31 cellular contexts compared by ENCODE assay signal in genomic region chr3:196263819-196264218, GRCh38. TPM values are rescaled to one million over a fixed set of nuclear protein-coding genes. Genes with fewer than 3 reads are reported as not detected.
A peak's percentile ranks its signal among the peaks of the same experiment; 100 is the strongest.
DNase-seq lines count a peak whose midpoint lies in the region; ATAC-seq, FAIRE-seq and TF ChIP-seq lines count a peak whose summit lies in the region.
"Had no signal": no experiment of that assay in that cellular context is flagged by ENCODE, and none has a peak within 500 bp of the region (broad histone marks: within the 10 kb centered on the region; RNA-seq: fewer than 3 reads in every experiment).

No MANE protein-coding gene starts in this region.

- H3K4me1 Mint-ChIP-seq in astrocyte (ENCODE audit: low read depth, unreplicated experiment) (peaks cover 3% of the 10 kb centered on the region), neural progenitor cell (peaks cover 10% of the 10 kb centered on the region)

- DNase-seq in astrocyte (ENCODE audit: low read depth) (no peak), left lobe of liver (ENCODE audit: low spot score) (peak; percentile 35), neural progenitor cell (ENCODE audit: low spot score) (no peak), H4 (ENCODE audit: low spot score) (no peak), DMS53 treated with DMSO at 0.1 percent for 48 hours (lab: John Stamatoyannopoulos, UW; ENCODE audit: unreplicated experiment) (no peak)
- DNase-seq in effector CD8-positive, alpha-beta T cell (lab: John Stamatoyannopoulos, UW): no peak
- DNase-seq: AML-193; Caco-2; CD4-positive, alpha-beta memory T cell; DMS79; EL; GDM1; H7; HFFc6; KG1; MM.1S; NCI-H2029; NCI-H446; NCI-H524 treated with DMSO at 0.1 percent for 48 hours; NCI-H774; PC-9; SJCRH30 had no signal

- H3K27ac Mint-ChIP-seq in astrocyte (ENCODE audit: unreplicated experiment) (peak overlapping the region; percentile 20), neural progenitor cell (peak overlapping the region; percentile 1)

- FAIRE-seq in astrocyte (lab: Jason Lieb, UNC): no peak
- FAIRE-seq: A204.1, GM12891, HTR-8/SVneo had no signal

- no peak overlapping the region for H2AFZ ChIP-seq in astrocyte (ENCODE audit: low read depth, low read length)
- no peak overlapping the region for H2AFZ ChIP-seq in neural progenitor cell (replicated peaks)
- H2AFZ ChIP-seq: PC-9 had no signal

- H3K9ac ChIP-seq in astrocyte (ENCODE audit: low read length) (no peak overlapping the region), neural progenitor cell (no peak overlapping the region)
- H3K9ac ChIP-seq: BLaER1 treated with 17β-estradiol and CSF1 and Interleukin-3, amounts not matched to agents 10 nM and 100 nM had no signal

- H3K36me3 Mint-ChIP-seq in astrocyte (ENCODE audit: low read depth, unreplicated experiment) (peaks cover 10% of the 10 kb centered on the region), neural progenitor cell (peaks cover 29% of the 10 kb centered on the region)

- H3K4me3 Mint-ChIP-seq in astrocyte (ENCODE audit: unreplicated experiment) (no peak overlapping the region), neural progenitor cell (no peak overlapping the region)
- H3K4me3 Mint-ChIP-seq: HFFc6 had no signal

- H4K20me1 ChIP-seq in astrocyte (ENCODE audit: insufficient read depth, low read length) (peaks cover 24% of the 10 kb centered on the region), neural progenitor cell (ENCODE audit: low read depth) (no peaks in the 10 kb centered on the region)

- H3K27me3 ChIP-seq in astrocyte (ENCODE audit: insufficient read depth, low read length) (no peaks in the 10 kb centered on the region), neural progenitor cell (no peaks in the 10 kb centered on the region)
- H3K27me3 ChIP-seq: BLaER1 treated with 17β-estradiol and CSF1 and Interleukin-3, amounts not matched to agents 10 nM and 100 nM; SJCRH30 had no signal

- H3K4me3 ChIP-seq in HEK293 (ENCODE audit: low read depth, low read length): no peak overlapping the region
- no peak overlapping the region for H3K4me3 ChIP-seq in astrocyte (ENCODE audit: insufficient read depth, low read depth, low read length)
- no peak overlapping the region for H3K4me3 ChIP-seq in neural progenitor cell
- H3K4me3 ChIP-seq: BLaER1 treated with 17β-estradiol and CSF1 and Interleukin-3, amounts not matched to agents 10 nM and 100 nM; PC-9; SJCRH30 had no signal

- H3K27me3 Mint-ChIP-seq in astrocyte (ENCODE audit: low read depth, unreplicated experiment) (no peaks in the 10 kb centered on the region), neural progenitor cell (ENCODE audit: insufficient read depth, low read depth) (no peaks in the 10 kb centered on the region)
- H3K27me3 Mint-ChIP-seq: CD4-positive, alpha-beta memory T cell had no signal

- TF ChIP-seq CTCF in HEK293 (tag by site-specific recombination; IDR thresholded peaks at IDR 0.05) (no peak), astrocyte (IDR thresholded peaks at IDR 0.05; ENCODE audit: insufficient read depth, low read depth, low read length) (no peak), neural progenitor cell (IDR thresholded peaks at IDR 0.05) (no peak)

- POLR2A ChIA-PET in HEK293 (lab: Yijun Ruan, JAX): no interaction called here

- H3K27ac ChIP-seq in HEK293 (ENCODE audit: extremely low read depth, low read depth, low read length) (no peak overlapping the region), astrocyte (ENCODE audit: low read depth, low read length) (no peak overlapping the region), neural progenitor cell (no peak overlapping the region)
- H3K27ac ChIP-seq: BLaER1 treated with 17β-estradiol and CSF1 and Interleukin-3, amounts not matched to agents 10 nM and 100 nM; PC-9; SJCRH30 had no signal

- H3K4me1 ChIP-seq in HEK293 (ENCODE audit: control insufficient read depth, insufficient read depth, low read length) (no peaks in the 10 kb centered on the region), astrocyte (ENCODE audit: insufficient read depth, low read length) (peaks cover 9% of the 10 kb centered on the region), neural progenitor cell (peaks cover 7% of the 10 kb centered on the region)
- H3K4me1 ChIP-seq: Caco-2, SJCRH30 had no signal

- H3K36me3 ChIP-seq in HEK293 (ENCODE audit: control insufficient read depth in 2 of 2, insufficient read depth in 1 of 2, low read length in 2 of 2) (peaks cover 8 to 28% of the 10 kb centered on the region in 2 experiments; a peak in 2 of 3 replicates), astrocyte (ENCODE audit: insufficient read depth, low read length) (peaks cover 18% of the 10 kb centered on the region), neural progenitor cell (no peaks in the 10 kb centered on the region)

- ATAC-seq in left lobe of liver (no peak), HG02840 (IDR thresholded peaks at IDR 0.05; ENCODE audit: low FRiP score, unreplicated experiment) (no peak)
- ATAC-seq: Right ventricle myocardium inferior, SK-N-SH treated with all-trans-retinoic acid at 6 μM for 48 hours had no signal

- H3K4me2 ChIP-seq in astrocyte (ENCODE audit: low read length) (no peak overlapping the region), neural progenitor cell (no peak overlapping the region)
- H3K4me2 ChIP-seq: BLaER1 treated with 17β-estradiol and CSF1 and Interleukin-3, amounts not matched to agents 10 nM and 100 nM; PC-9 had no signal

- H3K79me2 ChIP-seq in astrocyte (ENCODE audit: insufficient read depth, low read length) (peaks cover 46% of the 10 kb centered on the region), neural progenitor cell (ENCODE audit: low read depth) (no peaks in the 10 kb centered on the region)

- H3K9me3 Mint-ChIP-seq in astrocyte (ENCODE audit: unreplicated experiment) (peaks cover 2% of the 10 kb centered on the region), neural progenitor cell (peaks cover 3% of the 10 kb centered on the region)
- H3K9me3 Mint-ChIP-seq: CD4-positive, alpha-beta memory T cell; HFFc6 had no signal

- CTCF ChIA-PET in HEK293 (lab: Yijun Ruan, JAX): interaction anchor here (1.4 kb wide), 1 partner anchor 10 kb away, joined by 3 read pairs; no protein-coding TSS in a partner anchor

- peaks cover 8% of the 10 kb centered on the region for H3F3A ChIP-seq in neural progenitor cell (ENCODE audit: low read depth)

- H3K9me3 ChIP-seq in HEK293 (ENCODE audit: control insufficient read depth, insufficient read depth, low read depth, low read length): no peaks in the 10 kb centered on the region
- no peaks in the 10 kb centered on the region for H3K9me3 ChIP-seq in astrocyte (ENCODE audit: insufficient read depth, low read depth, low read length)
- no peaks in the 10 kb centered on the region for H3K9me3 ChIP-seq in neural progenitor cell (ENCODE audit: low read depth)
- H3K9me3 ChIP-seq: Caco-2, SJCRH30 had no signal

TF ChIP-seq in HEK293, 187 proteins besides CTCF, POLR2A, EP300 and RAD21 (continues in another document):
- TF ChIP-seq, protein P1, sequence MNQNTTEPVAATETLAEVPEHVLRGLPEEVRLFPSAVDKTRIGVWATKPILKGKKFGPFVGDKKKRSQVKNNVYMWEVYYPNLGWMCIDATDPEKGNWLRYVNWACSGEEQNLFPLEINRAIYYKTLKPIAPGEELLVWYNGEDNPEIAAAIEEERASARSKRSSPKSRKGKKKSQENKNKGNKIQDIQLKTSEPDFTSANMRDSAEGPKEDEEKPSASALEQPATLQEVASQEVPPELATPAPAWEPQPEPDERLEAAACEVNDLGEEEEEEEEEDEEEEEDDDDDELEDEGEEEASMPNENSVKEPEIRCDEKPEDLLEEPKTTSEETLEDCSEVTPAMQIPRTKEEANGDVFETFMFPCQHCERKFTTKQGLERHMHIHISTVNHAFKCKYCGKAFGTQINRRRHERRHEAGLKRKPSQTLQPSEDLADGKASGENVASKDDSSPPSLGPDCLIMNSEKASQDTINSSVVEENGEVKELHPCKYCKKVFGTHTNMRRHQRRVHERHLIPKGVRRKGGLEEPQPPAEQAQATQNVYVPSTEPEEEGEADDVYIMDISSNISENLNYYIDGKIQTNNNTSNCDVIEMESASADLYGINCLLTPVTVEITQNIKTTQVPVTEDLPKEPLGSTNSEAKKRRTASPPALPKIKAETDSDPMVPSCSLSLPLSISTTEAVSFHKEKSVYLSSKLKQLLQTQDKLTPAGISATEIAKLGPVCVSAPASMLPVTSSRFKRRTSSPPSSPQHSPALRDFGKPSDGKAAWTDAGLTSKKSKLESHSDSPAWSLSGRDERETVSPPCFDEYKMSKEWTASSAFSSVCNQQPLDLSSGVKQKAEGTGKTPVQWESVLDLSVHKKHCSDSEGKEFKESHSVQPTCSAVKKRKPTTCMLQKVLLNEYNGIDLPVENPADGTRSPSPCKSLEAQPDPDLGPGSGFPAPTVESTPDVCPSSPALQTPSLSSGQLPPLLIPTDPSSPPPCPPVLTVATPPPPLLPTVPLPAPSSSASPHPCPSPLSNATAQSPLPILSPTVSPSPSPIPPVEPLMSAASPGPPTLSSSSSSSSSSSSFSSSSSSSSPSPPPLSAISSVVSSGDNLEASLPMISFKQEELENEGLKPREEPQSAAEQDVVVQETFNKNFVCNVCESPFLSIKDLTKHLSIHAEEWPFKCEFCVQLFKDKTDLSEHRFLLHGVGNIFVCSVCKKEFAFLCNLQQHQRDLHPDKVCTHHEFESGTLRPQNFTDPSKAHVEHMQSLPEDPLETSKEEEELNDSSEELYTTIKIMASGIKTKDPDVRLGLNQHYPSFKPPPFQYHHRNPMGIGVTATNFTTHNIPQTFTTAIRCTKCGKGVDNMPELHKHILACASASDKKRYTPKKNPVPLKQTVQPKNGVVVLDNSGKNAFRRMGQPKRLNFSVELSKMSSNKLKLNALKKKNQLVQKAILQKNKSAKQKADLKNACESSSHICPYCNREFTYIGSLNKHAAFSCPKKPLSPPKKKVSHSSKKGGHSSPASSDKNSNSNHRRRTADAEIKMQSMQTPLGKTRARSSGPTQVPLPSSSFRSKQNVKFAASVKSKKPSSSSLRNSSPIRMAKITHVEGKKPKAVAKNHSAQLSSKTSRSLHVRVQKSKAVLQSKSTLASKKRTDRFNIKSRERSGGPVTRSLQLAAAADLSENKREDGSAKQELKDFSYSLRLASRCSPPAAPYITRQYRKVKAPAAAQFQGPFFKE (tag by site-specific recombination; IDR thresholded peaks at IDR 0.05; ENCODE audit: borderline replicate concordance): no peak
- TF ChIP-seq ZNF48 (tag by site-specific recombination; IDR thresholded peaks at IDR 0.05): no peak

RNA-seq across cellular contexts. Expression of gene PCYT1A, which starts 23.7 kb away (rescaled TPM):
- total RNA-seq in astrocyte (87.3 and 92.6 TPM in 2 replicates), left lobe of liver (22.2 TPM), neural progenitor cell (ENCODE audit: low replicate concordance) (24.6 and 29.3 TPM in 2 replicates)
- total RNA-seq in H4 (2014; rRNA removed; shearing (Covaris generic)): 74.3 and 87.9 TPM in 2 replicates

RNA-seq across cellular contexts. Expression of gene SLC51A, which starts 47.5 kb away (rescaled TPM):
- total RNA-seq in astrocyte: not detected in 2 replicates
- total RNA-seq in left lobe of liver: 20.0 TPM
- 0.28 TPM in 1 of 2 replicates, not detected in the other for total RNA-seq in neural progenitor cell (ENCODE audit: low replicate concordance)
- not detected in 2 replicates for total RNA-seq in H4 (2014; rRNA removed; shearing (Covaris generic))
- total RNA-seq: Caco-2; CD4-positive, alpha-beta memory T cell; HFFc6; RPMI7951; SJCRH30 had no signal

RNA-seq across cellular contexts. Expression of gene ZDHHC19, which starts 52.6 kb away (rescaled TPM):
- total RNA-seq in astrocyte: 0.41 TPM in 1 of 2 replicates, not detected in the other
- 1.3 TPM for total RNA-seq in left lobe of liver
- total RNA-seq in neural progenitor cell (ENCODE audit: low replicate concordance): not detected in 2 replicates
- total RNA-seq in H4 (2014; rRNA removed; shearing (Covaris generic)): not detected in 2 replicates
- total RNA-seq: Caco-2; CD4-positive, alpha-beta memory T cell; H7; HFFc6; PC-9; Right ventricle myocardium inferior; RPMI7951; SJCRH30 had no signal

RNA-seq across cellular contexts. Expression of gene DYNLT2B, which starts 54.2 kb away (rescaled TPM):
- total RNA-seq in astrocyte (10.9 and 13.0 TPM in 2 replicates), left lobe of liver (1.1 TPM), neural progenitor cell (ENCODE audit: low replicate concordance) (29.9 and 44.8 TPM in 2 replicates)
- 36.5 and 55.6 TPM in 2 replicates for total RNA-seq in H4 (2014; rRNA removed; shearing (Covaris generic))

Comparison
In these comparisons a context has a peak if more than half of its experiments do, and no peak if none do; other contexts are left out.
1. RNA of gene SLC51A, which starts 47.5 kb away (total RNA-seq): 20.0 TPM in left lobe of liver (single experiment); not detected in astrocyte, 0.28 TPM in neural progenitor cell and not detected in H4; every median in the first group is over 10 times any median in the second.